ENCODE assay signal across 20 cellular contexts in genomic region chr2:233417282-233417681, GRCh38.
DNase-seq lines count a peak whose midpoint lies in the region; ATAC-seq and TF ChIP-seq lines count a peak whose summit lies in the region.
"Had no signal": no experiment of that assay in that cellular context is flagged by ENCODE, and none has a peak within 500 bp of the region (broad histone marks: within the 10 kb centered on the region; RNA-seq: fewer than 3 reads in every experiment).

No MANE protein-coding gene starts in this region.

- no peaks in the 10 kb centered on the region for H3K36me3 ChIP-seq in right atrium auricular region
- H3K36me3 ChIP-seq in SU-DHL-6 (ENCODE audit: low read length): no peaks in the 10 kb centered on the region
- no peaks in the 10 kb centered on the region for H3K36me3 ChIP-seq in tibial artery
- H3K36me3 ChIP-seq: colonic mucosa, vagina had no signal

- H3K4me3 Mint-ChIP-seq in memory B cell: peak overlapping the region; percentile 48
- H3K4me3 Mint-ChIP-seq: CD14-positive monocyte had no signal

- H3K9ac ChIP-seq in SU-DHL-6 (ENCODE audit: low read length): no peak overlapping the region

- DNase-seq in right atrium auricular region (ENCODE audit: low spot score) (no peak), Right ventricle myocardium inferior (ENCODE audit: missing footprints) (no peak), memory B cell (ENCODE audit: low spot score in 2 of 2) (no peak), tibial artery (no peak), KBM-7 (no peak), HPDE6-E6E7 (ENCODE audit: extremely low spot score) (no peak)
- DNase-seq: activated CD4-positive, CD25-positive, alpha-beta regulatory T cell; colonic mucosa; DMS153; H7; KG1; NCI-H2171 treated with DMSO at 0.1 percent for 48 hours; NCI-H526; retina; spleen had no signal

- in situ Hi-C loops in KBM-7 (cut with MboI; ENCODE audit: low pct_unique_long_range_greater_than_20kb, low sequenced_read_pairs): no loop called here

- no peak overlapping the region for H2AFZ ChIP-seq in SU-DHL-6 (ENCODE audit: low read depth, low read length, severe bottlenecking)

- H3K27ac Mint-ChIP-seq in memory B cell: peak overlapping the region; percentile 92

- H3K4me2 ChIP-seq in SU-DHL-6 (ENCODE audit: low read depth, low read length, poor library complexity, severe bottlenecking): peak overlapping the region; percentile 68

- no peaks in the 10 kb centered on the region for H4K20me1 ChIP-seq in SU-DHL-6 (ENCODE audit: low read depth, low read length)

- peaks cover 30% of the 10 kb centered on the region for H3F3A ChIP-seq in SU-DHL-6 (ENCODE audit: insufficient read depth)

- TF ChIP-seq CTCF in right atrium auricular region (IDR thresholded peaks at IDR 0.05) (no peak), SU-DHL-6 (IDR thresholded peaks at IDR 0.05; ENCODE audit: insufficient read depth, low read length, poor library complexity, severe bottlenecking) (no peak), tibial artery (IDR thresholded peaks at IDR 0.05) (no peak)

- intact Hi-C loops in Right ventricle myocardium inferior (cut with DNase I): no loop called here
- intact Hi-C loops in tibial artery (cut with DNase I; ENCODE audit: low total_unique reads): no loop called here

- H3K4me3 ChIP-seq in right atrium auricular region (no peak overlapping the region), SU-DHL-6 (ENCODE audit: insufficient read depth, low read length, poor library complexity, severe bottlenecking) (no peak overlapping the region), tibial artery (no peak overlapping the region)
- H3K4me3 ChIP-seq: colonic mucosa, lung, spleen, vagina had no signal

- peaks cover 10% of the 10 kb centered on the region for H3K36me3 Mint-ChIP-seq in memory B cell

- H3K27ac ChIP-seq in right atrium auricular region (peak overlapping the region; percentile 81 to 93), SU-DHL-6 (ENCODE audit: low read depth, low read length) (peak overlapping the region; percentile 71), tibial artery (peak overlapping the region; percentile 81 to 83)
- H3K27ac ChIP-seq: vagina had no signal

- no peaks in the 10 kb centered on the region for H3K27me3 Mint-ChIP-seq in memory B cell

- ATAC-seq in Right ventricle myocardium inferior (no peak), memory B cell (ENCODE audit: low read depth) (no peak), HG03039 (IDR thresholded peaks at IDR 0.05; ENCODE audit: unreplicated experiment) (no peak)

- no peaks in the 10 kb centered on the region for H3K9me2 ChIP-seq in SU-DHL-6 (replicated peaks; ENCODE audit: insufficient read depth, low read length)

- H3K79me2 ChIP-seq in SU-DHL-6 (ENCODE audit: insufficient read depth, low read length): no peaks in the 10 kb centered on the region; the same call in 1 of the 2 replicates

- H3K9me3 ChIP-seq in right atrium auricular region: peaks cover 0 to 2% of the 10 kb centered on the region in 2 donors
- no peaks in the 10 kb centered on the region for H3K9me3 ChIP-seq in SU-DHL-6 (ENCODE audit: insufficient read depth, low read length)
- H3K9me3 ChIP-seq in tibial artery: no peaks in the 10 kb centered on the region
- H3K9me3 ChIP-seq: colonic mucosa, vagina had no signal

- peaks cover 2% of the 10 kb centered on the region for H3K9me3 Mint-ChIP-seq in memory B cell

- H3K4me1 Mint-ChIP-seq in memory B cell: peaks cover 64% of the 10 kb centered on the region

- peaks cover 0 to 63% of the 10 kb centered on the region in 2 donors for H3K4me1 ChIP-seq in right atrium auricular region
- peaks cover 0 to 84% (median 57%) of the 10 kb centered on the region in 4 donors for H3K4me1 ChIP-seq in tibial artery

- H3K27me3 ChIP-seq in right atrium auricular region: no peaks in the 10 kb centered on the region
- H3K27me3 ChIP-seq in SU-DHL-6 (ENCODE audit: low read length): no peaks in the 10 kb centered on the region
- no peaks in the 10 kb centered on the region for H3K27me3 ChIP-seq in tibial artery
- H3K27me3 ChIP-seq: colonic mucosa, spleen, vagina had no signal
